ENCODE assay signal across 17 cellular contexts in the genomic region with DNA sequence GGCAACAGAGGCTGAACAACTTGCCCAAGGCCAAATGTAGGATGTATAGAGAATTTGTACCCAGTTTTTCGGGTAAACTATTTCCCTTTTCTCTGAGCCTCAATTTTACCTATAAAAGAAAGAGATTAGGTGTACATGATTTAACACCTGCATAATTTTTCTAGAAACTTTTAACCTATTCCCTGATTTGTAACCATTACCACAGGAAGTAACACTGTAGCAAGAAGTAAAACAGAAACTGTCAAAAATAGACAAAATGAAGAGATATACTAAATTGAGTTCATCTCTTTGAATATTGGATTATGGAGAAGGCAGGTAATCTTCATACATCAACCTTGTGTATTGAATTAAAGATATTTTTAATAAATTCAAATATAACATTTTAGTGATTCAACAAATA.
A peak's percentile ranks its signal among the peaks of the same experiment; 100 is the strongest.
DNase-seq lines count a peak whose midpoint lies in the region; ATAC-seq lines count a peak whose summit lies in the region.
"Had no signal": no experiment of that assay in that cellular context is flagged by ENCODE, and none has a peak within 500 bp of the region (broad histone marks: within the 10 kb centered on the region; RNA-seq: fewer than 3 reads in every experiment).

No MANE protein-coding gene starts in this region.

- DNase-seq in stimulated activated CD4-positive, alpha-beta T cell treated with anti-CD3 and anti-CD28 coated beads, Interleukin-4, amount 100 ng/mL, for 24 hours, result no peak
- DNase-seq in T-helper 1 cell (no peak), SIG-M5 (lab: John Stamatoyannopoulos, UW) (no peak), DMS114 treated with DMSO at 0.1 percent for 48 hours (lab: John Stamatoyannopoulos, UW; ENCODE audit: unreplicated experiment) (no peak)
- DNase-seq: CD4-positive, alpha-beta memory T cell; MV-4-11; NCI-H774; stimulated activated CD4-positive, alpha-beta T cell treated with anti-CD3 and anti-CD28 coated beads, Interleukin-15, amount 100 ng/mL, for 24 hours; substantia nigra had no signal

- ATAC-seq in GM18508 (IDR thresholded peaks at IDR 0.05; ENCODE audit: insufficient read depth, unreplicated experiment) (peak; percentile 35), GM19455 (IDR thresholded peaks at IDR 0.05; ENCODE audit: unreplicated experiment) (peak; percentile 38), HG02642 (IDR thresholded peaks at IDR 0.05; ENCODE audit: poor library complexity, unreplicated experiment) (peak; percentile 36), HG03354 (IDR thresholded peaks at IDR 0.05; ENCODE audit: poor library complexity, severe bottlenecking, unreplicated experiment) (peak; percentile 38)
- ATAC-seq: A549; activated T-helper 17 cell treated with anti-CD3 and anti-CD28 coated beads, Interleukin-2, amount 50 U/mL, for 72 hours; GM23338; natural killer cell treated with Interleukin-12 subunit alpha and Interleukin-12 subunit beta and Interleukin-15 and Interleukin-18, amount 100 ng/mL, for 72 hours had no signal
